Comparison of ENCODE assay signal across 8 cellular contexts in the genomic region with DNA sequence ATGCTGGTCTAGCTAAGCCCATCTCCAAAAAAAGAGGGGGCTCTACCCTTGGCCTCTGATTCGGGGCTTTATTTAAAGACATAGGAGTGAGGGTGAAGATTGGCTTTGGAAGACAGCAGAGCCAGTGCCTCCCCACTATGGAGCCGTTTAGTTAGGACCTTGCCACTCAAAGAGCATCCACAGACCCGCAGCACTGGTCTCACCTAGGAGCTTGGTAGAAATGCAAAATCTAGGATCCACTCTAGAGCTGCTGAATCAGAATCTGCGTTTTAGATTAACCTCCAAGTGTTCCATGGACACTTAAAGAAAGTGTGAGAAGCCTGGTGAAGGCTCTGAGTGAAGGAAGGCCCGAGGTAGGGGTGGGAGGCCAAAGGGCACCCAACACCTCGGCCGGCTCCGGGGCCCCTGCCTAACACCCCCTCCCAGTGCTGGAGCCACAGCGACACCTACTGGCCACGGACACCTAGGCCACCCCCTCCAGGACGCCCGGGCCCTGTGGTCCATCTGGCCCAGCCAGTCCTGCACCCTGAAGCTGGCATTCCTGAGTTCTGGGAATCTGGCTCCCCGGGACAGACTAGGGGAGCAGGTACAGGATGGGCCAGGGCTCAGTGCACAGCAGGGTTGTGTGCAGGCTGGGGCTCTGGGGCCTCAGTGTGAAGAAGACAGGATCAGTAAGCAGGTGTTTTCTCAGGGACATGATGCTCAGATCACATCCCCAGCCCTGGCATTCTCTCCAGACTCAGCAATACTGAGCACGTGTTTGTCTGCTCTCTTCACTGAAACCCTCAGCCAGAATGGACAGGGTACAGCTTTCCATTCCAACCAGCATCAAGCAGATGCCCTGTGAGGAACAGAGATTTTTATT.
DNase-seq lines count a peak whose midpoint lies in the region; ATAC-seq and TF ChIP-seq lines count a peak whose summit lies in the region.

No MANE protein-coding gene starts in this region.

- H3K27me3 ChIP-seq in gastroesophageal sphincter (peaks cover 41% of the 10 kb centered on the region), ovary (no peaks in the 10 kb centered on the region), thyroid gland (no peaks in the 10 kb centered on the region)

- peak; percentile 91 for ATAC-seq in gastroesophageal sphincter
- ATAC-seq in HG03469 (IDR thresholded peaks at IDR 0.05; ENCODE audit: unreplicated experiment) = no peak

- 14 to 24% methylated on average over 8 to 11 of the region's 14 CpGs for WGBS in gastroesophageal sphincter (ENCODE audit: low coverage in 1 of 2), 2 donors
- WGBS in ovary, 3 donors = 16 to 22% (median 19%) methylated on average over 14 of the region's 14 CpGs
- 24 to 38% methylated on average over 6 to 10 of the region's 14 CpGs for WGBS in thyroid gland, 2 donors

- no peak overlapping the region for H3K27ac ChIP-seq in gastroesophageal sphincter
- H3K27ac ChIP-seq in ovary = no peak overlapping the region
- no peak overlapping the region for H3K27ac ChIP-seq in thyroid gland

- H3K9me3 ChIP-seq in gastroesophageal sphincter = no peaks in the 10 kb centered on the region
- no peaks in the 10 kb centered on the region for H3K9me3 ChIP-seq in ovary
- no peaks in the 10 kb centered on the region for H3K9me3 ChIP-seq in thyroid gland

- TF ChIP-seq CTCF in GM12874 (IDR thresholded peaks at IDR 0.05; ENCODE audit: insufficient read depth, low read depth, low read length) (peak; percentile 98), gastroesophageal sphincter (IDR thresholded peaks at IDR 0.05) (peak in 3 of 4 experiments; percentile 91 to 99 (median 94)), ovary (IDR thresholded peaks at IDR 0.05) (peak in 2 of 3 donors; percentile 55 to 56), thyroid gland (IDR thresholded peaks at IDR 0.05) (peak; percentile 71 to 97 (median 86))

- DNase-seq in HUDEP-2 (lab: John Stamatoyannopoulos, UW; ENCODE audit: unreplicated experiment in 76 of 76) = peak in 62 of 76 experiments; percentile 5 to 76 (median 48)
- DNase-seq in RPMI8226 = peak; percentile 83
- peak; percentile 64 for DNase-seq in activated T-helper 9 cell treated with anti-CD3 and anti-CD28 coated beads, Interleukin-2, amount 50 U/mL, for 16 hours (ENCODE audit: low read depth)
- DNase-seq in ovary = peak; percentile 36 to 71 (median 65)
- peak; percentile 69 to 78 for DNase-seq in thyroid gland

- no peaks in the 10 kb centered on the region for H3K4me1 ChIP-seq in gastroesophageal sphincter
- H3K4me1 ChIP-seq in ovary (ENCODE audit: insufficient read depth) = no peaks in the 10 kb centered on the region
- H3K4me1 ChIP-seq in thyroid gland = no peaks in the 10 kb centered on the region

- intact Hi-C loops in ovary (cut with DNase I) = loop anchor here in 1 of 4 donors (10.0 kb wide), 1 partner anchor 370 kb away; no protein-coding TSS in a partner anchor
- intact Hi-C loops in thyroid gland (cut with DNase I) = loop anchor here (10.0 kb wide), 1 partner anchor 380 kb away; a partner anchor contains a TSS

- TF ChIP-seq EP300 in gastroesophageal sphincter (IDR thresholded peaks at IDR 0.05) (no peak), ovary (IDR thresholded peaks at IDR 0.05) (no peak)

- H3K4me3 ChIP-seq in gastroesophageal sphincter (no peak overlapping the region), ovary (no peak overlapping the region), thyroid gland (replicated peaks in 1 of 3) (no peak overlapping the region)

- H3K36me3 ChIP-seq in gastroesophageal sphincter = no peaks in the 10 kb centered on the region
- H3K36me3 ChIP-seq in ovary = no peaks in the 10 kb centered on the region
- H3K36me3 ChIP-seq in thyroid gland = no peaks in the 10 kb centered on the region

- no peak for TF ChIP-seq POLR2A in gastroesophageal sphincter (IDR thresholded peaks at IDR 0.05)
- TF ChIP-seq POLR2A in ovary (IDR thresholded peaks at IDR 0.05) = no peak
- no peak for TF ChIP-seq POLR2A in thyroid gland (IDR thresholded peaks at IDR 0.05)
